ENCODE assay signal across 7 cellular contexts in genomic region chr12:124913474-124914391, GRCh38. TPM values are rescaled to one million over a fixed set of nuclear protein-coding genes. Genes with fewer than 3 reads are reported as not detected.
DNase-seq lines count a peak whose midpoint lies in the region; ATAC-seq and TF ChIP-seq lines count a peak whose summit lies in the region.

No MANE protein-coding gene starts in this region.

- peaks cover 30% of the 10 kb centered on the region for H3K79me2 ChIP-seq in parathyroid adenoma

- peak overlapping the region; percentile 100 for H3K4me3 ChIP-seq in MG63
- H3K4me3 ChIP-seq in parathyroid adenoma (ENCODE audit: low read depth, low read length) = peak overlapping the region; percentile 100

- H3K4me3 Mint-ChIP-seq in type B pancreatic cell = peak overlapping the region; percentile 100

- H3K36me3 ChIP-seq in MG63 (peaks cover 22% of the 10 kb centered on the region), parathyroid adenoma (ENCODE audit: control insufficient read depth, insufficient read depth, low read length) (no peaks in the 10 kb centered on the region)

- H2AFZ ChIP-seq in parathyroid adenoma = peak overlapping the region; percentile 99

- H3K9me3 Mint-ChIP-seq in type B pancreatic cell = no peaks in the 10 kb centered on the region

- H3K4me2 ChIP-seq in parathyroid adenoma (ENCODE audit: low read length) = peak overlapping the region; percentile 90

- ATAC-seq in GM21360 (IDR thresholded peaks at IDR 0.05; ENCODE audit: unreplicated experiment) = peak; percentile 18

- H3K27me3 ChIP-seq in MG63 (no peaks in the 10 kb centered on the region), parathyroid adenoma (ENCODE audit: control insufficient read depth, insufficient read depth, low read length) (no peaks in the 10 kb centered on the region)

- peak overlapping the region; percentile 99 for H3K27ac Mint-ChIP-seq in type B pancreatic cell

- H3K36me3 Mint-ChIP-seq in type B pancreatic cell = peaks cover 44% of the 10 kb centered on the region

- DNase-seq in MG63 (peak; percentile 80), germinal center (ENCODE audit: low spot score) (peak; percentile 49), type B pancreatic cell (ENCODE audit: extremely low spot score, unreplicated experiment) (peak; percentile 87), erythroblast (lab: John Stamatoyannopoulos, UW) (no peak)
- DNase-seq in activated T-helper 1 cell treated with anti-CD3 and anti-CD28 coated beads, Interleukin-2, amount 50 U/mL, for 16 hours (ENCODE audit: low read depth in 1 of 2, low spot score in 1 of 2) = peak; percentile 84 to 87

- peaks cover 48% of the 10 kb centered on the region for H3K4me1 Mint-ChIP-seq in type B pancreatic cell (ENCODE audit: unreplicated experiment)

- H3K9me3 ChIP-seq in MG63 (0 out of 2 replicates have a peak, but pooled peaks cover 1% of the 10 kb centered on the region), parathyroid adenoma (ENCODE audit: control insufficient read depth, low read length) (no peaks in the 10 kb centered on the region)

- H3K4me1 ChIP-seq in parathyroid adenoma = peaks cover 37% of the 10 kb centered on the region

- peaks cover 24% of the 10 kb centered on the region for H3K27me3 Mint-ChIP-seq in type B pancreatic cell

- peak; percentile 83 for TF ChIP-seq CTCF in parathyroid adenoma (IDR thresholded peaks at IDR 0.05)
- peak; percentile 69 for TF ChIP-seq CTCF in type B pancreatic cell (conservative IDR thresholded peaks at IDR 0.05)

- peak overlapping the region; percentile 100 for H3K27ac ChIP-seq in parathyroid adenoma

- peak overlapping the region; percentile 100 for H3K9ac ChIP-seq in parathyroid adenoma

- TF ChIP-seq POLR2A in erythroblast (IDR thresholded peaks at IDR 0.05; ENCODE audit: low read length) = no peak

RNA-seq across cellular contexts. Expression of gene UBC, which starts 0.7 kb away (rescaled TPM):
- total RNA-seq in MG63 (2014; rRNA removed; shearing (Covaris generic); ENCODE audit: low replicate concordance) = 1,042 and 1,166 TPM in 2 replicates
- total RNA-seq in type B pancreatic cell (ENCODE audit: low replicate concordance) = 761 and 1,411 TPM in 2 replicates

RNA-seq across cellular contexts. Expression of gene SCARB1, which starts 50.1 kb away (rescaled TPM):
- 35.4 and 66.8 TPM in 2 replicates for total RNA-seq in MG63 (2014; rRNA removed; shearing (Covaris generic); ENCODE audit: low replicate concordance)
- 23.4 and 27.7 TPM in 2 replicates for total RNA-seq in type B pancreatic cell (ENCODE audit: low replicate concordance)

Comparison
In these comparisons a context has a peak if more than half of its experiments do, and no peak if none do; other contexts are left out.
1. DNase-seq: peak in MG63 (single experiment), activated T-helper 1 cell treated with anti-CD3 and anti-CD28 coated beads, Interleukin-2, amount 50 U/mL, for 16 hours (2 of 2), germinal center (single experiment) and type B pancreatic cell (single experiment); none in erythroblast (0 of 2).